1 cellular context compared by ENCODE assay signal in the genomic region with DNA sequence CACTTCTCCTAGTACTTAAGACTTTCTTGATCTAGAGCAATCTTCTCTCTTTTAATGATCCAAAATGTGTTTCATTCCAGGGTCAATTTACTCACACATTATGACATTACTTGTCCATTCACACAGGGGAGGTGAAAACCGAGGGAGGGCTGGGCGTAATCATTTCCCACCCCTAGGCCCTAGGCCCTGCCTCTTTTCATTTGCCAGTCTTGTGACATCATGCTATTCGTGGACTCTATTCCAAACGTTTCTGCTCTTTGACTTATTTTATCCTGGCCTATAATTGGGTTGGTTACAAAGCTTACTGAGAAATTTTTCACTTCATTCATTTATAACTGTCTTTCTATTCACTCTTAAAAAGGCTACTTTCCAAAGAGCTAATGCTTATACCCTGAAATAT.
TF ChIP-seq lines count a peak whose summit lies in the region.

No MANE protein-coding gene starts in this region.

TF ChIP-seq in liver, 16 proteins besides CTCF, POLR2A, EP300 and RAD21 (continued from another document):
- TF ChIP-seq, protein P1, sequence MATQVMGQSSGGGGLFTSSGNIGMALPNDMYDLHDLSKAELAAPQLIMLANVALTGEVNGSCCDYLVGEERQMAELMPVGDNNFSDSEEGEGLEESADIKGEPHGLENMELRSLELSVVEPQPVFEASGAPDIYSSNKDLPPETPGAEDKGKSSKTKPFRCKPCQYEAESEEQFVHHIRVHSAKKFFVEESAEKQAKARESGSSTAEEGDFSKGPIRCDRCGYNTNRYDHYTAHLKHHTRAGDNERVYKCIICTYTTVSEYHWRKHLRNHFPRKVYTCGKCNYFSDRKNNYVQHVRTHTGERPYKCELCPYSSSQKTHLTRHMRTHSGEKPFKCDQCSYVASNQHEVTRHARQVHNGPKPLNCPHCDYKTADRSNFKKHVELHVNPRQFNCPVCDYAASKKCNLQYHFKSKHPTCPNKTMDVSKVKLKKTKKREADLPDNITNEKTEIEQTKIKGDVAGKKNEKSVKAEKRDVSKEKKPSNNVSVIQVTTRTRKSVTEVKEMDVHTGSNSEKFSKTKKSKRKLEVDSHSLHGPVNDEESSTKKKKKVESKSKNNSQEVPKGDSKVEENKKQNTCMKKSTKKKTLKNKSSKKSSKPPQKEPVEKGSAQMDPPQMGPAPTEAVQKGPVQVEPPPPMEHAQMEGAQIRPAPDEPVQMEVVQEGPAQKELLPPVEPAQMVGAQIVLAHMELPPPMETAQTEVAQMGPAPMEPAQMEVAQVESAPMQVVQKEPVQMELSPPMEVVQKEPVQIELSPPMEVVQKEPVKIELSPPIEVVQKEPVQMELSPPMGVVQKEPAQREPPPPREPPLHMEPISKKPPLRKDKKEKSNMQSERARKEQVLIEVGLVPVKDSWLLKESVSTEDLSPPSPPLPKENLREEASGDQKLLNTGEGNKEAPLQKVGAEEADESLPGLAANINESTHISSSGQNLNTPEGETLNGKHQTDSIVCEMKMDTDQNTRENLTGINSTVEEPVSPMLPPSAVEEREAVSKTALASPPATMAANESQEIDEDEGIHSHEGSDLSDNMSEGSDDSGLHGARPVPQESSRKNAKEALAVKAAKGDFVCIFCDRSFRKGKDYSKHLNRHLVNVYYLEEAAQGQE (IDR thresholded peaks at IDR 0.05), result no peak
